ENCODE assay signal across 1 cellular context in the genomic region with DNA sequence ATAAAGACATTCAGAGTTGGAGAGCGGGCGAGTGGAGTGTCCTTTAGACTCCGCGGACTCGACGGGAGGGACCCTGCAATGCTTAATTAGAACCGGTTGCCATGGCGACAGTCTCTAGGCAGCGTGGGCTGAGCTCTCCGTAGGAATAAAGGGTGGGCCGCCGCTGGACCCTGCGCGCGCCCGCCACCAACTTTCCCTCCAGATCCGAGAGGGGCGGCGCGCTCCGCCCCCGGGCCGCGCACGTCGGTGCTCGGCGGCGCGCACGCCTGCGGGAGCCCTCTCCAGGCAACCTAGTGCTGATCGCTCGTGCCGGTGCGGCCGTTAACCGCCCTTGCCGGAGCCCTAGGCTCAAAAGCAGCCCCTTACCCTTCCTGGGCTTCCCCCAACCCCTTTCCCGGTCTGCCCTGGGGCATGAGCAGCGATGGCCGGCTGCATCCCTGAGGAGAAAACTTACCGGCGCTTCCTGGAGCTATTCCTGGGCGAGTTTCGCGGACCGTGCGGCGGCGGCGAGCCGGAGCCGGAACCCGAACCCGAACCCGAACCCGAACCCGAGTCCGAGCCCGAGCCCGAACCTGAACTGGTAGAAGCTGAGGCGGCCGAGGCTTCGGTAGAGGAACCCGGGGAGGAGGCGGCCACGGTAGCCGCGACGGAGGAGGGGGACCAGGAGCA.
TF ChIP-seq lines count a peak whose summit lies in the region.

A gene (plus strand): TSS at position 278 of the 669 bp plus-strand sequence.

TF ChIP-seq in K562, 482 proteins besides CTCF, POLR2A, EP300 and RAD21 (continued from another document and continues in another):
- TF ChIP-seq, protein P1, sequence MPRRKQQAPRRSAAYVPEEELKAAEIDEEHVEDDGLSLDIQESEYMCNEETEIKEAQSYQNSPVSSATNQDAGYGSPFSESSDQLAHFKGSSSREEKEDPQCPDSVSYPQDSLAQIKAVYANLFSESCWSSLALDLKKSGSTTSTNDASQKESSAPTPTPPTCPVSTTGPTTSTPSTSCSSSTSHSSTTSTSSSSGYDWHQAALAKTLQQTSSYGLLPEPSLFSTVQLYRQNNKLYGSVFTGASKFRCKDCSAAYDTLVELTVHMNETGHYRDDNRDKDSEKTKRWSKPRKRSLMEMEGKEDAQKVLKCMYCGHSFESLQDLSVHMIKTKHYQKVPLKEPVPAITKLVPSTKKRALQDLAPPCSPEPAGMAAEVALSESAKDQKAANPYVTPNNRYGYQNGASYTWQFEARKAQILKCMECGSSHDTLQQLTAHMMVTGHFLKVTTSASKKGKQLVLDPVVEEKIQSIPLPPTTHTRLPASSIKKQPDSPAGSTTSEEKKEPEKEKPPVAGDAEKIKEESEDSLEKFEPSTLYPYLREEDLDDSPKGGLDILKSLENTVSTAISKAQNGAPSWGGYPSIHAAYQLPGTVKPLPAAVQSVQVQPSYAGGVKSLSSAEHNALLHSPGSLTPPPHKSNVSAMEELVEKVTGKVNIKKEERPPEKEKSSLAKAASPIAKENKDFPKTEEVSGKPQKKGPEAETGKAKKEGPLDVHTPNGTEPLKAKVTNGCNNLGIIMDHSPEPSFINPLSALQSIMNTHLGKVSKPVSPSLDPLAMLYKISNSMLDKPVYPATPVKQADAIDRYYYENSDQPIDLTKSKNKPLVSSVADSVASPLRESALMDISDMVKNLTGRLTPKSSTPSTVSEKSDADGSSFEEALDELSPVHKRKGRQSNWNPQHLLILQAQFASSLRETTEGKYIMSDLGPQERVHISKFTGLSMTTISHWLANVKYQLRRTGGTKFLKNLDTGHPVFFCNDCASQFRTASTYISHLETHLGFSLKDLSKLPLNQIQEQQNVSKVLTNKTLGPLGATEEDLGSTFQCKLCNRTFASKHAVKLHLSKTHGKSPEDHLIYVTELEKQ (CRISPR knock-in tag; IDR thresholded peaks at IDR 0.05): no peak
- TF ChIP-seq, protein P2, sequence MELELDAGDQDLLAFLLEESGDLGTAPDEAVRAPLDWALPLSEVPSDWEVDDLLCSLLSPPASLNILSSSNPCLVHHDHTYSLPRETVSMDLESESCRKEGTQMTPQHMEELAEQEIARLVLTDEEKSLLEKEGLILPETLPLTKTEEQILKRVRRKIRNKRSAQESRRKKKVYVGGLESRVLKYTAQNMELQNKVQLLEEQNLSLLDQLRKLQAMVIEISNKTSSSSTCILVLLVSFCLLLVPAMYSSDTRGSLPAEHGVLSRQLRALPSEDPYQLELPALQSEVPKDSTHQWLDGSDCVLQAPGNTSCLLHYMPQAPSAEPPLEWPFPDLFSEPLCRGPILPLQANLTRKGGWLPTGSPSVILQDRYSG (tag; conservative IDR thresholded peaks at IDR 0.05; ENCODE audit: low read depth): 0 out of 2 replicates have a peak, but pooled peaks have one; percentile 29
- TF ChIP-seq, protein P3, sequence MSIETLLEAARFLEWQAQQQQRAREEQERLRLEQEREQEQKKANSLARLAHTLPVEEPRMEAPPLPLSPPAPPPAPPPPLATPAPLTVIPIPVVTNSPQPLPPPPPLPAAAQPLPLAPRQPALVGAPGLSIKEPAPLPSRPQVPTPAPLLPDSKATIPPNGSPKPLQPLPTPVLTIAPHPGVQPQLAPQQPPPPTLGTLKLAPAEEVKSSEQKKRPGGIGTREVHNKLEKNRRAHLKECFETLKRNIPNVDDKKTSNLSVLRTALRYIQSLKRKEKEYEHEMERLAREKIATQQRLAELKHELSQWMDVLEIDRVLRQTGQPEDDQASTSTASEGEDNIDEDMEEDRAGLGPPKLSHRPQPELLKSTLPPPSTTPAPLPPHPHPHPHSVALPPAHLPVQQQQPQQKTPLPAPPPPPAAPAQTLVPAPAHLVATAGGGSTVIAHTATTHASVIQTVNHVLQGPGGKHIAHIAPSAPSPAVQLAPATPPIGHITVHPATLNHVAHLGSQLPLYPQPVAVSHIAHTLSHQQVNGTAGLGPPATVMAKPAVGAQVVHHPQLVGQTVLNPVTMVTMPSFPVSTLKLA (conservative IDR thresholded peaks at IDR 0.05): peak in 1 of 2 experiments; percentile 62; a peak in 2 of 4 replicates
- no peak for TF ChIP-seq ZNF584 (CRISPR knock-in tag; IDR thresholded peaks at IDR 0.05; ENCODE audit: low read depth)
- TF ChIP-seq, protein P4, sequence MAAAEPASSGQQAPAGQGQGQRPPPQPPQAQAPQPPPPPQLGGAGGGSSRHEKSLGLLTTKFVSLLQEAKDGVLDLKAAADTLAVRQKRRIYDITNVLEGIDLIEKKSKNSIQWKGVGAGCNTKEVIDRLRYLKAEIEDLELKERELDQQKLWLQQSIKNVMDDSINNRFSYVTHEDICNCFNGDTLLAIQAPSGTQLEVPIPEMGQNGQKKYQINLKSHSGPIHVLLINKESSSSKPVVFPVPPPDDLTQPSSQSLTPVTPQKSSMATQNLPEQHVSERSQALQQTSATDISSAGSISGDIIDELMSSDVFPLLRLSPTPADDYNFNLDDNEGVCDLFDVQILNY (CRISPR knock-in tag; IDR thresholded peaks at IDR 0.05): no peak
- TF ChIP-seq PHB2 (IDR thresholded peaks at IDR 0.05; ENCODE audit: low read depth): no peak
- TF ChIP-seq ZNF589 (CRISPR knock-in tag; IDR thresholded peaks at IDR 0.05; ENCODE audit: low read depth): peak; percentile 82
- TF ChIP-seq, protein P5, sequence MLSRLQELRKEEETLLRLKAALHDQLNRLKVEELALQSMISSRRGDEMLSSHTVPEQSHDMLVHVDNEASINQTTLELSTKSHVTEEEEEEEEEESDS (CRISPR knock-in tag; IDR thresholded peaks at IDR 0.05): no peak
- TF ChIP-seq, protein P6, sequence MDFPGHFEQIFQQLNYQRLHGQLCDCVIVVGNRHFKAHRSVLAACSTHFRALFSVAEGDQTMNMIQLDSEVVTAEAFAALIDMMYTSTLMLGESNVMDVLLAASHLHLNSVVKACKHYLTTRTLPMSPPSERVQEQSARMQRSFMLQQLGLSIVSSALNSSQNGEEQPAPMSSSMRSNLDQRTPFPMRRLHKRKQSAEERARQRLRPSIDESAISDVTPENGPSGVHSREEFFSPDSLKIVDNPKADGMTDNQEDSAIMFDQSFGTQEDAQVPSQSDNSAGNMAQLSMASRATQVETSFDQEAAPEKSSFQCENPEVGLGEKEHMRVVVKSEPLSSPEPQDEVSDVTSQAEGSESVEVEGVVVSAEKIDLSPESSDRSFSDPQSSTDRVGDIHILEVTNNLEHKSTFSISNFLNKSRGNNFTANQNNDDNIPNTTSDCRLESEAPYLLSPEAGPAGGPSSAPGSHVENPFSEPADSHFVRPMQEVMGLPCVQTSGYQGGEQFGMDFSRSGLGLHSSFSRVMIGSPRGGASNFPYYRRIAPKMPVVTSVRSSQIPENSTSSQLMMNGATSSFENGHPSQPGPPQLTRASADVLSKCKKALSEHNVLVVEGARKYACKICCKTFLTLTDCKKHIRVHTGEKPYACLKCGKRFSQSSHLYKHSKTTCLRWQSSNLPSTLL (IDR thresholded peaks at IDR 0.05): no peak
- TF ChIP-seq, protein P7, sequence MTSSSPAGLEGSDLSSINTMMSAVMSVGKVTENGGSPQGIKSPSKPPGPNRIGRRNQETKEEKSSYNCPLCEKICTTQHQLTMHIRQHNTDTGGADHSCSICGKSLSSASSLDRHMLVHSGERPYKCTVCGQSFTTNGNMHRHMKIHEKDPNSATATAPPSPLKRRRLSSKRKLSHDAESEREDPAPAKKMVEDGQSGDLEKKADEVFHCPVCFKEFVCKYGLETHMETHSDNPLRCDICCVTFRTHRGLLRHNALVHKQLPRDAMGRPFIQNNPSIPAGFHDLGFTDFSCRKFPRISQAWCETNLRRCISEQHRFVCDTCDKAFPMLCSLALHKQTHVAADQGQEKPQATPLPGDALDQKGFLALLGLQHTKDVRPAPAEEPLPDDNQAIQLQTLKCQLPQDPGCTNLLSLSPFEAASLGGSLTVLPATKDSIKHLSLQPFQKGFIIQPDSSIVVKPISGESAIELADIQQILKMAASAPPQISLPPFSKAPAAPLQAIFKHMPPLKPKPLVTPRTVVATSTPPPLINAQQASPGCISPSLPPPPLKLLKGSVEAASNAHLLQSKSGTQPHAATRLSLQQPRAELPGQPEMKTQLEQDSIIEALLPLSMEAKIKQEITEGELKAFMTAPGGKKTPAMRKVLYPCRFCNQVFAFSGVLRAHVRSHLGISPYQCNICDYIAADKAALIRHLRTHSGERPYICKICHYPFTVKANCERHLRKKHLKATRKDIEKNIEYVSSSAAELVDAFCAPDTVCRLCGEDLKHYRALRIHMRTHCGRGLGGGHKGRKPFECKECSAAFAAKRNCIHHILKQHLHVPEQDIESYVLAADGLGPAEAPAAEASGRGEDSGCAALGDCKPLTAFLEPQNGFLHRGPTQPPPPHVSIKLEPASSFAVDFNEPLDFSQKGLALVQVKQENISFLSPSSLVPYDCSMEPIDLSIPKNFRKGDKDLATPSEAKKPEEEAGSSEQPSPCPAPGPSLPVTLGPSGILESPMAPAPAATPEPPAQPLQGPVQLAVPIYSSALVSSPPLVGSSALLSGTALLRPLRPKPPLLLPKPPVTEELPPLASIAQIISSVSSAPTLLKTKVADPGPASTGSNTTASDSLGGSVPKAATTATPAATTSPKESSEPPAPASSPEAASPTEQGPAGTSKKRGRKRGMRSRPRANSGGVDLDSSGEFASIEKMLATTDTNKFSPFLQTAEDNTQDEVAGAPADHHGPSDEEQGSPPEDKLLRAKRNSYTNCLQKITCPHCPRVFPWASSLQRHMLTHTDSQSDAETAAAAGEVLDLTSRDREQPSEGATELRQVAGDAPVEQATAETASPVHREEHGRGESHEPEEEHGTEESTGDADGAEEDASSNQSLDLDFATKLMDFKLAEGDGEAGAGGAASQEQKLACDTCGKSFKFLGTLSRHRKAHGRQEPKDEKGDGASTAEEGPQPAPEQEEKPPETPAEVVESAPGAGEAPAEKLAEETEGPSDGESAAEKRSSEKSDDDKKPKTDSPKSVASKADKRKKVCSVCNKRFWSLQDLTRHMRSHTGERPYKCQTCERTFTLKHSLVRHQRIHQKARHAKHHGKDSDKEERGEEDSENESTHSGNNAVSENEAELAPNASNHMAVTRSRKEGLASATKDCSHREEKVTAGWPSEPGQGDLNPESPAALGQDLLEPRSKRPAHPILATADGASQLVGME (CRISPR knock-in tag; IDR thresholded peaks at IDR 0.05): no peak
- no peak for TF ChIP-seq ZNF217 (CRISPR knock-in tag; IDR thresholded peaks at IDR 0.05)
- TF ChIP-seq, protein P8, sequence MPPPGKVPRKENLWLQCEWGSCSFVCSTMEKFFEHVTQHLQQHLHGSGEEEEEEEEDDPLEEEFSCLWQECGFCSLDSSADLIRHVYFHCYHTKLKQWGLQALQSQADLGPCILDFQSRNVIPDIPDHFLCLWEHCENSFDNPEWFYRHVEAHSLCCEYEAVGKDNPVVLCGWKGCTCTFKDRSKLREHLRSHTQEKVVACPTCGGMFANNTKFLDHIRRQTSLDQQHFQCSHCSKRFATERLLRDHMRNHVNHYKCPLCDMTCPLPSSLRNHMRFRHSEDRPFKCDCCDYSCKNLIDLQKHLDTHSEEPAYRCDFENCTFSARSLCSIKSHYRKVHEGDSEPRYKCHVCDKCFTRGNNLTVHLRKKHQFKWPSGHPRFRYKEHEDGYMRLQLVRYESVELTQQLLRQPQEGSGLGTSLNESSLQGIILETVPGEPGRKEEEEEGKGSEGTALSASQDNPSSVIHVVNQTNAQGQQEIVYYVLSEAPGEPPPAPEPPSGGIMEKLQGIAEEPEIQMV (tag; conservative IDR thresholded peaks at IDR 0.05; ENCODE audit: low read depth): no peak
- TF ChIP-seq MYNN (IDR thresholded peaks at IDR 0.05): peak; percentile 97
- TF ChIP-seq MYNN (CRISPR knock-in tag; IDR thresholded peaks at IDR 0.05): peak; percentile 74
- no peak for TF ChIP-seq CHCHD3 (CRISPR knock-in tag; IDR thresholded peaks at IDR 0.05)
- TF ChIP-seq, protein P9, sequence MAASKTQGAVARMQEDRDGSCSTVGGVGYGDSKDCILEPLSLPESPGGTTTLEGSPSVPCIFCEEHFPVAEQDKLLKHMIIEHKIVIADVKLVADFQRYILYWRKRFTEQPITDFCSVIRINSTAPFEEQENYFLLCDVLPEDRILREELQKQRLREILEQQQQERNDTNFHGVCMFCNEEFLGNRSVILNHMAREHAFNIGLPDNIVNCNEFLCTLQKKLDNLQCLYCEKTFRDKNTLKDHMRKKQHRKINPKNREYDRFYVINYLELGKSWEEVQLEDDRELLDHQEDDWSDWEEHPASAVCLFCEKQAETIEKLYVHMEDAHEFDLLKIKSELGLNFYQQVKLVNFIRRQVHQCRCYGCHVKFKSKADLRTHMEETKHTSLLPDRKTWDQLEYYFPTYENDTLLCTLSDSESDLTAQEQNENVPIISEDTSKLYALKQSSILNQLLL (CRISPR knock-in tag; IDR thresholded peaks at IDR 0.05; ENCODE audit: borderline replicate concordance): no peak
- TF ChIP-seq CCAR2 (IDR thresholded peaks at IDR 0.05; ENCODE audit: low read depth, low read length): no peak
- TF ChIP-seq, protein P10, sequence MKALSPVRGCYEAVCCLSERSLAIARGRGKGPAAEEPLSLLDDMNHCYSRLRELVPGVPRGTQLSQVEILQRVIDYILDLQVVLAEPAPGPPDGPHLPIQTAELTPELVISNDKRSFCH (CRISPR knock-in tag; IDR thresholded peaks at IDR 0.05): no peak
- TF ChIP-seq, protein P10 (tag; IDR thresholded peaks at IDR 0.05): peak; percentile 48; the same call in 1 of the 2 replicates
- TF ChIP-seq CBX3 (IDR thresholded peaks at IDR 0.05; ENCODE audit: borderline replicate concordance in 1 of 2, low read length in 2 of 2): no peak
- TF ChIP-seq ZNF263 (CRISPR knock-in tag; IDR thresholded peaks at IDR 0.05; ENCODE audit: borderline replicate concordance): peak; percentile 13; the same call in 1 of the 2 replicates
- TF ChIP-seq ZC3H4 (CRISPR knock-in tag; IDR thresholded peaks at IDR 0.05; ENCODE audit: borderline replicate concordance): no peak
- TF ChIP-seq ZNF239 (CRISPR knock-in tag; IDR thresholded peaks at IDR 0.05): no peak
- no peak for TF ChIP-seq RBM17 (IDR thresholded peaks at IDR 0.05; ENCODE audit: borderline replicate concordance, low read depth, low read length)
